In the genomic region with DNA sequence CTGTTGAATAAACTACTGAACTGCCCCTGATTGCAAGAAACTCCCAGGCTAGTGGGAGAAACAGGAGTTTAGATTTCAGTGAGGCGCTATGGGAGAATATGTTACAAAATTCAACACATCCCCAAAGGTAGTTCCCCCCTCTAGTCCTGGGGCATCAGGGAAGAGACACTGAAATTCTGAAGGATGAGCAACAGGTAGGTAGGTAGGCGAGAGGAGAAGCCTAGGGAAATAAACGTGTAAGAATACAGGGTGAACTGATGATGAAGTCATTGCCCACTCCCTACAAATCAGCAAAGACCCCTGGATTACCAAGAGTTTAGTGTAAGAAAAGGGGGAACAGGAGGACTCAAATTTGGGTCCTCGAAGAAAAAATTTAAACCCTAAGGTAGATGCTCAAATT, we compare ENCODE assay signal across 3 cellular contexts.
TF ChIP-seq lines count a peak whose summit lies in the region.

No MANE protein-coding gene starts in this region.

TF ChIP-seq in GM23338, 12 proteins besides CTCF, POLR2A, EP300 and RAD21 (continued from another document and continues in another):
- TF ChIP-seq REST (IDR thresholded peaks at IDR 0.05; ENCODE audit: unreplicated experiment) (no peak), NANOG (IDR thresholded peaks at IDR 0.05; ENCODE audit: borderline replicate concordance) (no peak), POLR2AphosphoS5 (IDR thresholded peaks at IDR 0.05; ENCODE audit: low read depth) (no peak), STAT1 (IDR thresholded peaks at IDR 0.05; ENCODE audit: unreplicated experiment) (no peak), EZH2phosphoT487 (IDR thresholded peaks at IDR 0.05; ENCODE audit: unreplicated experiment) (no peak), EZH2 (IDR thresholded peaks at IDR 0.05; ENCODE audit: low read depth, unreplicated experiment) (no peak), ZNF114 (CRISPR knock-in tag; IDR thresholded peaks at IDR 0.05) (no peak), CREB1 (CRISPR knock-in tag; IDR thresholded peaks at IDR 0.05; ENCODE audit: low read depth) (no peak)
- TF ChIP-seq, protein P1, sequence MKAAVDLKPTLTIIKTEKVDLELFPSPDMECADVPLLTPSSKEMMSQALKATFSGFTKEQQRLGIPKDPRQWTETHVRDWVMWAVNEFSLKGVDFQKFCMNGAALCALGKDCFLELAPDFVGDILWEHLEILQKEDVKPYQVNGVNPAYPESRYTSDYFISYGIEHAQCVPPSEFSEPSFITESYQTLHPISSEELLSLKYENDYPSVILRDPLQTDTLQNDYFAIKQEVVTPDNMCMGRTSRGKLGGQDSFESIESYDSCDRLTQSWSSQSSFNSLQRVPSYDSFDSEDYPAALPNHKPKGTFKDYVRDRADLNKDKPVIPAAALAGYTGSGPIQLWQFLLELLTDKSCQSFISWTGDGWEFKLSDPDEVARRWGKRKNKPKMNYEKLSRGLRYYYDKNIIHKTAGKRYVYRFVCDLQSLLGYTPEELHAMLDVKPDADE (IDR thresholded peaks at IDR 0.05), result no peak

TF ChIP-seq in HEK293, 187 proteins besides CTCF, POLR2A, EP300 and RAD21 (continued from another document):
- TF ChIP-seq INSM2 (tag by site-specific recombination; IDR thresholded peaks at IDR 0.05) (no peak), SCRT1 (tag by site-specific recombination; IDR thresholded peaks at IDR 0.05; ENCODE audit: borderline replicate concordance) (peak; percentile 64; the same call in 1 of the 2 replicates), ZNF768 (tag by site-specific recombination; IDR thresholded peaks at IDR 0.05) (no peak)
- TF ChIP-seq, protein P2, sequence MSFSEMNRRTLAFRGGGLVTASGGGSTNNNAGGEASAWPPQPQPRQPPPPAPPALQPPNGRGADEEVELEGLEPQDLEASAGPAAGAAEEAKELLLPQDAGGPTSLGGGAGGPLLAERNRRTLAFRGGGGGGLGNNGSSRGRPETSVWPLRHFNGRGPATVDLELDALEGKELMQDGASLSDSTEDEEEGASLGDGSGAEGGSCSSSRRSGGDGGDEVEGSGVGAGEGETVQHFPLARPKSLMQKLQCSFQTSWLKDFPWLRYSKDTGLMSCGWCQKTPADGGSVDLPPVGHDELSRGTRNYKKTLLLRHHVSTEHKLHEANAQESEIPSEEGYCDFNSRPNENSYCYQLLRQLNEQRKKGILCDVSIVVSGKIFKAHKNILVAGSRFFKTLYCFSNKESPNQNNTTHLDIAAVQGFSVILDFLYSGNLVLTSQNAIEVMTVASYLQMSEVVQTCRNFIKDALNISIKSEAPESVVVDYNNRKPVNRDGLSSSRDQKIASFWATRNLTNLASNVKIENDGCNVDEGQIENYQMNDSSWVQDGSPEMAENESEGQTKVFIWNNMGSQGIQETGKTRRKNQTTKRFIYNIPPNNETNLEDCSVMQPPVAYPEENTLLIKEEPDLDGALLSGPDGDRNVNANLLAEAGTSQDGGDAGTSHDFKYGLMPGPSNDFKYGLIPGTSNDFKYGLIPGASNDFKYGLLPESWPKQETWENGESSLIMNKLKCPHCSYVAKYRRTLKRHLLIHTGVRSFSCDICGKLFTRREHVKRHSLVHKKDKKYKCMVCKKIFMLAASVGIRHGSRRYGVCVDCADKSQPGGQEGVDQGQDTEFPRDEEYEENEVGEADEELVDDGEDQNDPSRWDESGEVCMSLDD (tag by site-specific recombination; IDR thresholded peaks at IDR 0.05), result no peak

TF ChIP-seq in GM12891, 5 proteins besides CTCF, POLR2A, EP300 and RAD21 (continued from another document):
- no peak for TF ChIP-seq SPI1 (IDR thresholded peaks at IDR 0.05; ENCODE audit: low read depth, low read length)
- no peak for TF ChIP-seq TAF1 (IDR thresholded peaks at IDR 0.05; ENCODE audit: low read depth, low read length)
